ENCODE assay signal across 1 cellular context in the genomic region with DNA sequence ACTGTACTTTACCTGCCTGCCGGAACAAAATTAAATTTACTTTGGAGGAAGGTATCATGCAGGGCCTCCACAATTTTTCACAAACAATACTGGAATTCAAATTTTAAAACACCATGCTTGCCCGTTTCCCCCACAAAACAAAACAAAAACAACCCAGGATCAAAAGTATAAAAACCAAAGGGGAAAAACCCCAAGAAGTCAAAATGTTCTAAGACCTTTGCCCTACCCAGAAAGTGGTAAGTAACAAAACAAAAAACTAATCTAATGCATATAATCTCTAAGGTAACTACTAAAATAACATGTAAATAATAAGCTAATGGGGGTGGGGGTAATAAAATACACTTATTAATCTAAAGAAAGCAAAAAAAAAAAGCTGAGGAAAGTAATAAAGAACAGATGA.
TF ChIP-seq lines count a peak whose summit lies in the region.

No MANE protein-coding gene starts in this region.

TF ChIP-seq in GM12878, 131 proteins besides CTCF, POLR2A, EP300 and RAD21 (continued from another document):
- TF ChIP-seq ZBTB4 (CRISPR knock-in tag; IDR thresholded peaks at IDR 0.05) = no peak
- no peak for TF ChIP-seq BRCA1 (IDR thresholded peaks at IDR 0.05; ENCODE audit: low read depth, low read length)
- TF ChIP-seq EED (IDR thresholded peaks at IDR 0.05; ENCODE audit: low read depth) = no peak
- TF ChIP-seq EZH2 (IDR thresholded peaks at IDR 0.05; ENCODE audit: borderline replicate concordance, control insufficient read depth, low read depth, low read length) = no peak
- TF ChIP-seq BMI1 (IDR thresholded peaks at IDR 0.05; ENCODE audit: borderline replicate concordance) = peak; percentile 42; the same call in 1 of the 2 replicates
- TF ChIP-seq ATF7 (IDR thresholded peaks at IDR 0.05; ENCODE audit: low read depth) = 0 out of 2 replicates have a peak, but pooled peaks have one; percentile 13
- no peak for TF ChIP-seq SMARCA5 (IDR thresholded peaks at IDR 0.05)
- TF ChIP-seq NR2F1 (conservative IDR thresholded peaks at IDR 0.05) = peak; percentile 86
- TF ChIP-seq NR2C1 (IDR thresholded peaks at IDR 0.05) = no peak
- TF ChIP-seq, protein P1, sequence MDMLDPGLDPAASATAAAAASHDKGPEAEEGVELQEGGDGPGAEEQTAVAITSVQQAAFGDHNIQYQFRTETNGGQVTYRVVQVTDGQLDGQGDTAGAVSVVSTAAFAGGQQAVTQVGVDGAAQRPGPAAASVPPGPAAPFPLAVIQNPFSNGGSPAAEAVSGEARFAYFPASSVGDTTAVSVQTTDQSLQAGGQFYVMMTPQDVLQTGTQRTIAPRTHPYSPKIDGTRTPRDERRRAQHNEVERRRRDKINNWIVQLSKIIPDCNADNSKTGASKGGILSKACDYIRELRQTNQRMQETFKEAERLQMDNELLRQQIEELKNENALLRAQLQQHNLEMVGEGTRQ (IDR thresholded peaks at IDR 0.05; ENCODE audit: borderline replicate concordance, low read depth, low read length) = no peak
- TF ChIP-seq HSF1 (IDR thresholded peaks at IDR 0.05; ENCODE audit: low read depth, low read length) = no peak
- TF ChIP-seq IKZF2 (IDR thresholded peaks at IDR 0.05) = no peak; a peak in 2 of 4 replicates
- peak; percentile 49; the same call in 1 of the 2 replicates for TF ChIP-seq MTA2 (IDR thresholded peaks at IDR 0.05; ENCODE audit: low read depth)
- TF ChIP-seq RBBP5 (conservative IDR thresholded peaks at IDR 0.05) = no peak
- TF ChIP-seq TBL1XR1 (IDR thresholded peaks at IDR 0.05; ENCODE audit: low read depth, low read length) = no peak
- TF ChIP-seq MXI1 (IDR thresholded peaks at IDR 0.05; ENCODE audit: low read depth, low read length) = no peak; the same call in 1 of the 2 replicates
- TF ChIP-seq ZNF24 (IDR thresholded peaks at IDR 0.05) = no peak
- TF ChIP-seq NBN (IDR thresholded peaks at IDR 0.05) = no peak
- TF ChIP-seq PRDM15 (CRISPR knock-in tag; IDR thresholded peaks at IDR 0.05) = no peak
- TF ChIP-seq CREM (IDR thresholded peaks at IDR 0.05; ENCODE audit: low read depth) = no peak
- TF ChIP-seq RELB (IDR thresholded peaks at IDR 0.05; ENCODE audit: low read depth) = 0 out of 2 replicates have a peak, but pooled peaks have one; percentile 55
- TF ChIP-seq JUNB (IDR thresholded peaks at IDR 0.05) = no peak
- no peak for TF ChIP-seq IRF5 (IDR thresholded peaks at IDR 0.05; ENCODE audit: borderline replicate concordance)
- TF ChIP-seq CREB1 (IDR thresholded peaks at IDR 0.05; ENCODE audit: low read depth) = no peak
TF ChIP-seq in GM12878: peak in this region for 5.
